8 cellular contexts compared by ENCODE assay signal in the genomic region with DNA sequence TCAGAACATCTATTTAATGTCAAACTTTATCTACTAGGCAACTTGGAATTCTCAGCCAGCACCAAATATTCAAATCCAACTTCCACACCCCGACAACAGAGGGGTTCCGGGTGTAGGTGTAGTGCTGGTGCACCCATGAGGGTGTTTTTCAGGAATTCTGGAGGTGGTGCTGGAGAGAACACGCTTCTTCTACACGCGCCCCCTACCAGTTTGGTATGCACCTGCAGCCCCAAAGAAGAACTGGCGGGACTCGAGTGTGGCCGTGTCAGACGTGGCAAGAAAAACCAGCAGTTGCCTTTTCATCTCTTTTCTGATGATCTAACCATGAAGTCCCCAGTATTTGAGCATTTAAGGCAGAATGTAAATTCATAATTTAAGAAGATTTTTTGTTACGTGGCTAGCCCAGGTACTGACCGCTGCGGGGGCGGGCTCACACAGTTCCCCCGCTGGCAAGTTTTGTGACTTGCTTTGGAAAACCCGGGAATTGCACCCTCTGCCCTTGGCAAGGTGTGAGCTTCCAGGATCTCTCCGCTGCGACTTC. TPM values are rescaled to one million over a fixed set of nuclear protein-coding genes. Genes with fewer than 3 reads are reported as not detected.
DNase-seq lines count a peak whose midpoint lies in the region; ATAC-seq and TF ChIP-seq lines count a peak whose summit lies in the region.

No MANE protein-coding gene starts in this region.

- H3K9ac ChIP-seq in SK-N-SH, result peak overlapping the region; percentile 67; the same call in 1 of the 2 replicates
- peak overlapping the region; percentile 70 for H3K9ac ChIP-seq in adipocyte (ENCODE audit: low read length)

- TF ChIP-seq CTCF in HFF-Myc (IDR thresholded peaks at IDR 0.05; ENCODE audit: low read depth, low read length, missing control alignments) (peak; percentile 59), NB4 (IDR thresholded peaks at IDR 0.05; ENCODE audit: low read depth, low read length) (peak; percentile 53), SK-N-SH (IDR thresholded peaks at IDR 0.05) (peak; percentile 65), progenitor cell of endocrine pancreas (IDR thresholded peaks at IDR 0.05; ENCODE audit: unreplicated experiment) (peak; percentile 80)

- intact Hi-C loops in left ventricle myocardium superior (cut with micrococcal nuclease), result no loop called here

- no peaks in the 10 kb centered on the region for H3K9me3 ChIP-seq in SK-N-SH
- no peaks in the 10 kb centered on the region for H3K9me3 ChIP-seq in adipocyte (ENCODE audit: control insufficient read depth, low read length)

- H3K27me3 Mint-ChIP-seq in progenitor cell of endocrine pancreas, result no peaks in the 10 kb centered on the region

- TF ChIP-seq EP300 in SK-N-SH (IDR thresholded peaks at IDR 0.05; ENCODE audit: borderline replicate concordance in 1 of 2, low read depth in 1 of 2, low read length in 1 of 2), result no peak

- peak overlapping the region; percentile 98 for H3K27ac Mint-ChIP-seq in progenitor cell of endocrine pancreas

- peaks cover 44% of the 10 kb centered on the region for H3K4me1 Mint-ChIP-seq in progenitor cell of endocrine pancreas (ENCODE audit: low read depth)

- H2AFZ ChIP-seq in SK-N-SH (ENCODE audit: low read depth), result peak overlapping the region; percentile 92

- H3K4me3 Mint-ChIP-seq in progenitor cell of endocrine pancreas (ENCODE audit: low read depth), result peak overlapping the region; percentile 97

- peak; percentile 52 for DNase-seq in GM03348 (ENCODE audit: low spot score)
- DNase-seq in HFF-Myc (ENCODE audit: extremely low read depth, low read depth), result no peak
- DNase-seq in NB4 (ENCODE audit: low read depth), result peak; percentile 53
- peak; percentile 83 for DNase-seq in SK-N-SH
- peak; percentile 58 for DNase-seq in adipocyte (ENCODE audit: low read depth)
- DNase-seq in left ventricle myocardium superior, result peak; percentile 68
- DNase-seq in progenitor cell of endocrine pancreas (ENCODE audit: low spot score, unreplicated experiment), result peak; percentile 64

- no peaks in the 10 kb centered on the region for H3K36me3 Mint-ChIP-seq in progenitor cell of endocrine pancreas (ENCODE audit: insufficient read depth)

- H3K27me3 ChIP-seq in SK-N-SH (ENCODE audit: insufficient read depth), result no peaks in the 10 kb centered on the region; the same call in 1 of the 2 replicates
- peaks cover 15% of the 10 kb centered on the region for H3K27me3 ChIP-seq in adipocyte (replicated peaks; ENCODE audit: control insufficient read depth, insufficient read depth, low read length)

- H3K36me3 ChIP-seq in SK-N-SH (replicated peaks in 1 of 2; ENCODE audit: control insufficient read depth in 1 of 2, insufficient read depth in 2 of 2, low read length in 1 of 2) (no peaks in the 10 kb centered on the region), adipocyte (ENCODE audit: control insufficient read depth, insufficient read depth, low read length, severe bottlenecking) (no peaks in the 10 kb centered on the region)

- no peaks in the 10 kb centered on the region for H4K20me1 ChIP-seq in SK-N-SH (ENCODE audit: insufficient read depth)

- peaks cover 0 to 7% of the 10 kb centered on the region in 2 experiments; a peak in 2 of 4 replicates for H3K4me1 ChIP-seq in SK-N-SH (ENCODE audit: control insufficient read depth in 1 of 2, insufficient read depth in 2 of 2, low read depth in 1 of 2, low read length in 1 of 2)
- no peaks in the 10 kb centered on the region for H3K4me1 ChIP-seq in adipocyte (ENCODE audit: control insufficient read depth, insufficient read depth, low read length)

- CTCF ChIA-PET in SK-N-SH (lab: Yijun Ruan, JAX), result interaction anchor here (0.8 to 2.6 kb wide), 17 partner anchors 12 to 262 kb away, joined by 3 to 30 read pairs (median 4); a partner anchor contains a TSS

- peaks cover 5% of the 10 kb centered on the region for H3F3A ChIP-seq in SK-N-SH (replicated peaks; ENCODE audit: insufficient read depth)

- H3K9me2 ChIP-seq in SK-N-SH, result no peaks in the 10 kb centered on the region

- WGBS in SK-N-SH (ENCODE audit: low lambda C conversion rate), result 2% methylated on average over 17 of the region's 17 CpGs

- H3K9me3 Mint-ChIP-seq in progenitor cell of endocrine pancreas (ENCODE audit: low read depth), result no peaks in the 10 kb centered on the region

- H3K4me3 ChIP-seq in HFF-Myc (replicated peaks; ENCODE audit: low read depth, low read length) (peak overlapping the region; percentile 49), NB4 (ENCODE audit: low read depth, low read length) (peak overlapping the region; percentile 42), SK-N-SH (ENCODE audit: low read depth in 2 of 2, low read length in 1 of 2) (peak overlapping the region; percentile 69 to 77), adipocyte (ENCODE audit: low read length) (peak overlapping the region; percentile 87)

- no peak for TF ChIP-seq POLR2A in NB4 (IDR thresholded peaks at IDR 0.05; ENCODE audit: extremely low read depth, insufficient read length)

- ATAC-seq in left ventricle myocardium superior (peak; percentile 77), GM18858 (IDR thresholded peaks at IDR 0.05; ENCODE audit: unreplicated experiment) (no peak)

- peak overlapping the region; percentile 82 for H3K4me2 ChIP-seq in SK-N-SH

- POLR2A ChIA-PET in SK-N-SH (lab: Yijun Ruan, JAX), result interaction anchor here (1.6 kb wide), 1 partner anchor 44 kb away, joined by 9 read pairs; a partner anchor contains a TSS

- H3K79me2 ChIP-seq in SK-N-SH (ENCODE audit: insufficient read depth), result no peaks in the 10 kb centered on the region

- TF ChIP-seq RAD21 in SK-N-SH (IDR thresholded peaks at IDR 0.05; ENCODE audit: low read length), result peak; percentile 56

- no peak overlapping the region for H3K27ac ChIP-seq in SK-N-SH (ENCODE audit: low read depth in 2 of 2, low read length in 1 of 2)

TF ChIP-seq in SK-N-SH, 30 proteins besides CTCF, POLR2A, EP300 and RAD21:
- peak; percentile 73; the same call in 1 of the 2 replicates for TF ChIP-seq SIN3A (IDR thresholded peaks at IDR 0.05; ENCODE audit: borderline replicate concordance, low read depth, low read length)
- no peak for TF ChIP-seq TCF12 (IDR thresholded peaks at IDR 0.05)
- peak; percentile 44; the same call in 1 of the 2 replicates for TF ChIP-seq RCOR1 (IDR thresholded peaks at IDR 0.05; ENCODE audit: low read length)
- no peak for TF ChIP-seq JUND (IDR thresholded peaks at IDR 0.05)
- no peak for TF ChIP-seq RXRA (IDR thresholded peaks at IDR 0.05; ENCODE audit: borderline replicate concordance, low read depth)
- no peak for TF ChIP-seq NFIC (IDR thresholded peaks at IDR 0.05; ENCODE audit: borderline replicate concordance)
- no peak for TF ChIP-seq MEF2A (IDR thresholded peaks at IDR 0.05; ENCODE audit: borderline replicate concordance, low read depth)
- no peak for TF ChIP-seq FOSL2 (IDR thresholded peaks at IDR 0.05; ENCODE audit: borderline replicate concordance, low read depth)
- peak; percentile 65; the same call in 1 of the 2 replicates for TF ChIP-seq MXI1 (IDR thresholded peaks at IDR 0.05; ENCODE audit: low read depth, low read length)
- TF ChIP-seq NRF1 (IDR thresholded peaks at IDR 0.05; ENCODE audit: low read depth, low read length), result no peak
- TF ChIP-seq, protein P1, sequence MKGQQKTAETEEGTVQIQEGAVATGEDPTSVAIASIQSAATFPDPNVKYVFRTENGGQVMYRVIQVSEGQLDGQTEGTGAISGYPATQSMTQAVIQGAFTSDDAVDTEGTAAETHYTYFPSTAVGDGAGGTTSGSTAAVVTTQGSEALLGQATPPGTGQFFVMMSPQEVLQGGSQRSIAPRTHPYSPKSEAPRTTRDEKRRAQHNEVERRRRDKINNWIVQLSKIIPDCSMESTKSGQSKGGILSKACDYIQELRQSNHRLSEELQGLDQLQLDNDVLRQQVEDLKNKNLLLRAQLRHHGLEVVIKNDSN (IDR thresholded peaks at IDR 0.05; ENCODE audit: borderline replicate concordance, low read depth), result no peak
- TF ChIP-seq TEAD4 (IDR thresholded peaks at IDR 0.05; ENCODE audit: borderline replicate concordance, insufficient read depth), result 0 out of 2 replicates have a peak, but pooled peaks have one; percentile 5
- TF ChIP-seq SMC3 (IDR thresholded peaks at IDR 0.05; ENCODE audit: low read depth, low read length), result peak; percentile 52; the same call in 1 of the 2 replicates
- no peak for TF ChIP-seq CHD2 (IDR thresholded peaks at IDR 0.05; ENCODE audit: low read length, partially characterized antibody)
- TF ChIP-seq FOXM1 (IDR thresholded peaks at IDR 0.05; ENCODE audit: low read depth), result no peak
- no peak for TF ChIP-seq ELF1 (IDR thresholded peaks at IDR 0.05)
- TF ChIP-seq, protein P2, sequence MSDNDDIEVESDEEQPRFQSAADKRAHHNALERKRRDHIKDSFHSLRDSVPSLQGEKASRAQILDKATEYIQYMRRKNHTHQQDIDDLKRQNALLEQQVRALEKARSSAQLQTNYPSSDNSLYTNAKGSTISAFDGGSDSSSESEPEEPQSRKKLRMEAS (IDR thresholded peaks at IDR 0.05; ENCODE audit: low read depth), result peak; percentile 45; the same call in 1 of the 2 replicates
- TF ChIP-seq POLR2AphosphoS5 (IDR thresholded peaks at IDR 0.05; ENCODE audit: low read depth, low read length), result no peak

RNA-seq across cellular contexts. Expression of a gene that starts 0.4 kb away (rescaled TPM):
- polyA plus RNA-seq in SK-N-SH (2012; rRNA removed), result 0.69 and 0.96 TPM in 2 replicates
- 1.3 and 1.6 TPM in 2 replicates for polyA plus RNA-seq in SK-N-SH (2012; cell fraction: cytosol; rRNA removed)
- polyA plus RNA-seq in SK-N-SH (2012; cell fraction: nucleus; rRNA removed), result 0.26 and 0.60 TPM in 2 replicates
- total RNA-seq in left ventricle myocardium superior (59.6 TPM), progenitor cell of endocrine pancreas (33.8 and 34.2 TPM in 2 replicates)

RNA-seq across cellular contexts. Expression of a gene that starts 44.0 kb away (rescaled TPM):
- polyA plus RNA-seq in SK-N-SH (2012; rRNA removed), result 2.5 and 2.6 TPM in 2 replicates
- 2.4 and 3.1 TPM in 2 replicates for polyA plus RNA-seq in SK-N-SH (2012; cell fraction: cytosol; rRNA removed)
- polyA plus RNA-seq in SK-N-SH (2012; cell fraction: nucleus; rRNA removed), result 1.4 and 1.7 TPM in 2 replicates
- total RNA-seq in left ventricle myocardium superior, result 1.3 TPM
- total RNA-seq in progenitor cell of endocrine pancreas, result 9.7 and 10.5 TPM in 2 replicates
